In the genomic region with DNA sequence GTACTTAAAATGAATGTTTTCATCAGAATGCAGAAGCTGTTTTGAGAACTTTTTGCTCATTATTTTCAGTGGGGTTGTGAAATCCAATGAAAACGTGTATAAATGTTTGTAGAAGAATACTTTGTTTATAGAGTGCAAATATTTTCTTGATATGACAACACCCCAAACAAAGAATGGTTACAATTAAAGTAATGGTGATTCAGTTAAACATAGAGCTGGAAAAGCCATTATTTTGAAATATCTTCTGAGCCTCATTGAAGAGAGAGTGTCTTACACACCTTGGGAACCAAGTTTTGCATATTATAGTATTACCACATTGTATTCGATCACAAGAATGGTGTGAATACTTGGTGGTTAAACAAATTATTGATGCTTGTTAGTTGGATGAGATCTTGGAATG, we compare ENCODE assay signal across 25 cellular contexts.
"Had no signal": no experiment of that assay in that cellular context is flagged by ENCODE, and none has a peak within 500 bp of the region (broad histone marks: within the 10 kb centered on the region; RNA-seq: fewer than 3 reads in every experiment).

No MANE protein-coding gene starts in this region.

- DNase-seq: activated CD4-positive, alpha-beta T cell treated with anti-CD3 and anti-CD28 coated beads for 1 hour; activated CD4-positive, alpha-beta T cell treated with anti-CD3 and anti-CD28 coated beads, Interleukin-2, amount 50 U/mL, for 1 hour; activated CD8-positive, alpha-beta T cell treated with anti-CD3 and anti-CD28 coated beads, Interleukin-2, amount 10 ng/mL, durations not matched to agents 7 days and 5 days; activated gamma-delta T cell treated with Interleukin-2 at 50 U/mL for 16 hours; activated T-cell treated with anti-CD3 and anti-CD28 coated beads, Interleukin-2, amount 50 U/mL, for 1 hour; colonic mucosa; dorsolateral prefrontal cortex; effector memory CD8-positive, alpha-beta T cell; foreskin fibroblast; kidney glomerular epithelial cell; left lung; mammary epithelial cell; midbrain; natural killer cell; sigmoid colon; stimulated activated CD4-positive, alpha-beta T cell treated with anti-CD3 and anti-CD28 coated beads, Interleukin-15, amount 100 ng/mL, for 24 hours; stomach; T-helper 1 cell; testis; WERI-Rb-1 had no signal

- H3K27ac ChIP-seq: colonic mucosa, left lung, testis, WERI-Rb-1 had no signal

- H3K4me3 ChIP-seq: breast epithelium, colonic mucosa, dorsolateral prefrontal cortex, esophagus muscularis mucosa, left lung, sigmoid colon, smooth muscle cell, stomach, testis had no signal

- H3K4me1 ChIP-seq: breast epithelium had no signal

- H3K27me3 ChIP-seq: breast epithelium, colonic mucosa, dorsolateral prefrontal cortex, esophagus muscularis mucosa, left lung, sigmoid colon, stomach, testis had no signal

- ATAC-seq: activated CD8-positive, alpha-beta T cell treated with anti-CD3 and anti-CD28 coated beads, Interleukin-2, amount 10 ng/mL, durations not matched to agents 7 days and 5 days; activated naive CD4-positive, alpha-beta T cell treated with anti-CD3 and anti-CD28 coated beads, Interleukin-2, amount 50 U/mL, for 72 hours; effector memory CD8-positive, alpha-beta T cell; left lung; natural killer cell; stimulated activated memory B cell treated with anti-CD40 and anti-IgM and Interleukin-4, amounts not matched to agents 10 μg/mL and 1 μg/mL and 100 μg/mL, for 72 hours had no signal

- H3K36me3 ChIP-seq: breast epithelium, colonic mucosa, esophagus muscularis mucosa, left lung, sigmoid colon, stomach, WERI-Rb-1 had no signal

- H3K9me3 ChIP-seq: breast epithelium, colonic mucosa, esophagus muscularis mucosa, left lung, sigmoid colon, stomach, testis had no signal
